ENCODE assay signal across 11 cellular contexts in genomic region chr6:144469144-144469575, GRCh38.
DNase-seq lines count a peak whose midpoint lies in the region; ATAC-seq and TF ChIP-seq lines count a peak whose summit lies in the region.
"Had no signal": no experiment of that assay in that cellular context is flagged by ENCODE, and none has a peak within 500 bp of the region (broad histone marks: within the 10 kb centered on the region; RNA-seq: fewer than 3 reads in every experiment).

No MANE protein-coding gene starts in this region.

- no peak for DNase-seq in endodermal cell
- DNase-seq in sigmoid colon, result no peak
- DNase-seq in activated effector memory CD4-positive, alpha-beta T cell treated with Interleukin-2 at 50 U/mL for 16 hours, result no peak
- no peak for DNase-seq in left ventricle myocardium superior
- DNase-seq: activated CD8-positive, alpha-beta memory T cell treated with anti-CD3 and anti-CD28 coated beads for 24 hours had no signal

- H3K9ac ChIP-seq in endodermal cell (ENCODE audit: extremely low read depth, low read length, poor library complexity, severe bottlenecking), result no peak overlapping the region

- no peaks in the 10 kb centered on the region for H3K27me3 Mint-ChIP-seq in endodermal cell (ENCODE audit: insufficient read depth)

- ATAC-seq in GM18505 (IDR thresholded peaks at IDR 0.05; ENCODE audit: unreplicated experiment), result peak; percentile 58
- ATAC-seq in GM21381 (IDR thresholded peaks at IDR 0.05; ENCODE audit: unreplicated experiment), result peak; percentile 95
- peak; percentile 65 for ATAC-seq in HG03457 (IDR thresholded peaks at IDR 0.05; ENCODE audit: unreplicated experiment)
- ATAC-seq in GM19397 (IDR thresholded peaks at IDR 0.05; ENCODE audit: unreplicated experiment), result no peak
- no peak for ATAC-seq in left ventricle myocardium superior
- ATAC-seq: HCT116, Panc1 had no signal

- H3K36me3 Mint-ChIP-seq in endodermal cell (ENCODE audit: low read depth), result peaks cover 48% of the 10 kb centered on the region

- H3K9me3 Mint-ChIP-seq in endodermal cell, result peaks cover 25% of the 10 kb centered on the region

- H3K4me3 ChIP-seq in endodermal cell (ENCODE audit: low read length) (peak overlapping the region; percentile 56), sigmoid colon (no peak overlapping the region)

- intact Hi-C loops in sigmoid colon (cut with DNase I), result no loop called here
- intact Hi-C loops in left ventricle myocardium superior (cut with micrococcal nuclease), result no loop called here

- H3K4me1 ChIP-seq in endodermal cell (ENCODE audit: control insufficient read depth, insufficient read depth, low read length) (peaks cover 4% of the 10 kb centered on the region), sigmoid colon (no peaks in the 10 kb centered on the region)

- no peak for TF ChIP-seq POLR2A in GM18505 (IDR thresholded peaks at IDR 0.05; ENCODE audit: borderline replicate concordance, extremely low read depth, insufficient read depth, insufficient read length)
- no peak for TF ChIP-seq POLR2A in sigmoid colon (IDR thresholded peaks at IDR 0.05)

- peaks cover 20% of the 10 kb centered on the region for H3K4me1 Mint-ChIP-seq in endodermal cell

- H3K27ac ChIP-seq in endodermal cell (ENCODE audit: low read depth, low read length), result no peak overlapping the region
- H3K27ac ChIP-seq in sigmoid colon, result no peak overlapping the region

- WGBS in endodermal cell (ENCODE audit: insufficient coverage in 1 of 2, insufficient read length in 1 of 2), 2 experiments, result 86 to 100% methylated on average over 1 of the region's 1 CpG
- WGBS in sigmoid colon, 2 donors, result 85 to 93% methylated on average over 1 of the region's 1 CpG

- H3K27me3 ChIP-seq in endodermal cell (ENCODE audit: control insufficient read depth, insufficient read depth, low read length, poor library complexity, severe bottlenecking) (no peaks in the 10 kb centered on the region), sigmoid colon (no peaks in the 10 kb centered on the region)

- no peak for TF ChIP-seq EP300 in sigmoid colon (IDR thresholded peaks at IDR 0.05)

- no peak overlapping the region for H3K27ac Mint-ChIP-seq in endodermal cell

- peaks cover 41% of the 10 kb centered on the region for H3K36me3 ChIP-seq in endodermal cell (ENCODE audit: control insufficient read depth, insufficient read depth, low read length)
- peaks cover 0 to 9% (median 0%) of the 10 kb centered on the region in 4 donors for H3K36me3 ChIP-seq in sigmoid colon

- H3K4me3 Mint-ChIP-seq in endodermal cell, result no peak overlapping the region

- TF ChIP-seq CTCF in endodermal cell (conservative IDR thresholded peaks at IDR 0.05) (no peak), sigmoid colon (IDR thresholded peaks at IDR 0.05) (no peak)

- H3K9me3 ChIP-seq in endodermal cell (ENCODE audit: control insufficient read depth, low read length) (peaks cover 21% of the 10 kb centered on the region), sigmoid colon (no peaks in the 10 kb centered on the region)

Comparison
In these comparisons a context has a peak if more than half of its experiments do, and no peak if none do; other contexts are left out.
1. ATAC-seq: peak in GM18505 (single experiment), GM21381 (single experiment) and HG03457 (single experiment); none in GM19397 (single experiment) and left ventricle myocardium superior (single experiment).